Comparison of ENCODE assay signal across 1 cellular context in the genomic region with DNA sequence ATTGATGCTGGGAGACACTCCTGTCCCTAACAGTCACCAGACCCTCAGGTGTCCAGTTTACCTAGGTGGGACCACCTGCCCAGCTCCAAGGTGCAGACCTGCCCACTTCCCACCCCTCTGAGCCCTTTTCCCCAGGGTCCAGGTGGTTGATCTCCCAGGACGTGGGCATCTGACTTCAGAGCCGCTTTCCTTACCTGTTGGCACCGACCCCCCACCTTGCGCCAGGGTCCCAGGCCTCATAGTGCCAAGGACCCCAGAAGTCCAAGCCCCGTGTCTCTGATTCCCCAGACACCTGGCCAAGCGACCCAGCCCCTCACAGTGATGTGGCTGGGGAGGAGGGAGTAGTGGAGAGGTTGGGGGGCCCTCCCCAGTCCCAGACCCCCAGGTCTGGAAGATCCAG.
TF ChIP-seq lines count a peak whose summit lies in the region.

No MANE protein-coding gene starts in this region.

TF ChIP-seq in GM23338, 12 proteins besides CTCF, POLR2A, EP300 and RAD21 (continued from another document):
- TF ChIP-seq, protein P1, sequence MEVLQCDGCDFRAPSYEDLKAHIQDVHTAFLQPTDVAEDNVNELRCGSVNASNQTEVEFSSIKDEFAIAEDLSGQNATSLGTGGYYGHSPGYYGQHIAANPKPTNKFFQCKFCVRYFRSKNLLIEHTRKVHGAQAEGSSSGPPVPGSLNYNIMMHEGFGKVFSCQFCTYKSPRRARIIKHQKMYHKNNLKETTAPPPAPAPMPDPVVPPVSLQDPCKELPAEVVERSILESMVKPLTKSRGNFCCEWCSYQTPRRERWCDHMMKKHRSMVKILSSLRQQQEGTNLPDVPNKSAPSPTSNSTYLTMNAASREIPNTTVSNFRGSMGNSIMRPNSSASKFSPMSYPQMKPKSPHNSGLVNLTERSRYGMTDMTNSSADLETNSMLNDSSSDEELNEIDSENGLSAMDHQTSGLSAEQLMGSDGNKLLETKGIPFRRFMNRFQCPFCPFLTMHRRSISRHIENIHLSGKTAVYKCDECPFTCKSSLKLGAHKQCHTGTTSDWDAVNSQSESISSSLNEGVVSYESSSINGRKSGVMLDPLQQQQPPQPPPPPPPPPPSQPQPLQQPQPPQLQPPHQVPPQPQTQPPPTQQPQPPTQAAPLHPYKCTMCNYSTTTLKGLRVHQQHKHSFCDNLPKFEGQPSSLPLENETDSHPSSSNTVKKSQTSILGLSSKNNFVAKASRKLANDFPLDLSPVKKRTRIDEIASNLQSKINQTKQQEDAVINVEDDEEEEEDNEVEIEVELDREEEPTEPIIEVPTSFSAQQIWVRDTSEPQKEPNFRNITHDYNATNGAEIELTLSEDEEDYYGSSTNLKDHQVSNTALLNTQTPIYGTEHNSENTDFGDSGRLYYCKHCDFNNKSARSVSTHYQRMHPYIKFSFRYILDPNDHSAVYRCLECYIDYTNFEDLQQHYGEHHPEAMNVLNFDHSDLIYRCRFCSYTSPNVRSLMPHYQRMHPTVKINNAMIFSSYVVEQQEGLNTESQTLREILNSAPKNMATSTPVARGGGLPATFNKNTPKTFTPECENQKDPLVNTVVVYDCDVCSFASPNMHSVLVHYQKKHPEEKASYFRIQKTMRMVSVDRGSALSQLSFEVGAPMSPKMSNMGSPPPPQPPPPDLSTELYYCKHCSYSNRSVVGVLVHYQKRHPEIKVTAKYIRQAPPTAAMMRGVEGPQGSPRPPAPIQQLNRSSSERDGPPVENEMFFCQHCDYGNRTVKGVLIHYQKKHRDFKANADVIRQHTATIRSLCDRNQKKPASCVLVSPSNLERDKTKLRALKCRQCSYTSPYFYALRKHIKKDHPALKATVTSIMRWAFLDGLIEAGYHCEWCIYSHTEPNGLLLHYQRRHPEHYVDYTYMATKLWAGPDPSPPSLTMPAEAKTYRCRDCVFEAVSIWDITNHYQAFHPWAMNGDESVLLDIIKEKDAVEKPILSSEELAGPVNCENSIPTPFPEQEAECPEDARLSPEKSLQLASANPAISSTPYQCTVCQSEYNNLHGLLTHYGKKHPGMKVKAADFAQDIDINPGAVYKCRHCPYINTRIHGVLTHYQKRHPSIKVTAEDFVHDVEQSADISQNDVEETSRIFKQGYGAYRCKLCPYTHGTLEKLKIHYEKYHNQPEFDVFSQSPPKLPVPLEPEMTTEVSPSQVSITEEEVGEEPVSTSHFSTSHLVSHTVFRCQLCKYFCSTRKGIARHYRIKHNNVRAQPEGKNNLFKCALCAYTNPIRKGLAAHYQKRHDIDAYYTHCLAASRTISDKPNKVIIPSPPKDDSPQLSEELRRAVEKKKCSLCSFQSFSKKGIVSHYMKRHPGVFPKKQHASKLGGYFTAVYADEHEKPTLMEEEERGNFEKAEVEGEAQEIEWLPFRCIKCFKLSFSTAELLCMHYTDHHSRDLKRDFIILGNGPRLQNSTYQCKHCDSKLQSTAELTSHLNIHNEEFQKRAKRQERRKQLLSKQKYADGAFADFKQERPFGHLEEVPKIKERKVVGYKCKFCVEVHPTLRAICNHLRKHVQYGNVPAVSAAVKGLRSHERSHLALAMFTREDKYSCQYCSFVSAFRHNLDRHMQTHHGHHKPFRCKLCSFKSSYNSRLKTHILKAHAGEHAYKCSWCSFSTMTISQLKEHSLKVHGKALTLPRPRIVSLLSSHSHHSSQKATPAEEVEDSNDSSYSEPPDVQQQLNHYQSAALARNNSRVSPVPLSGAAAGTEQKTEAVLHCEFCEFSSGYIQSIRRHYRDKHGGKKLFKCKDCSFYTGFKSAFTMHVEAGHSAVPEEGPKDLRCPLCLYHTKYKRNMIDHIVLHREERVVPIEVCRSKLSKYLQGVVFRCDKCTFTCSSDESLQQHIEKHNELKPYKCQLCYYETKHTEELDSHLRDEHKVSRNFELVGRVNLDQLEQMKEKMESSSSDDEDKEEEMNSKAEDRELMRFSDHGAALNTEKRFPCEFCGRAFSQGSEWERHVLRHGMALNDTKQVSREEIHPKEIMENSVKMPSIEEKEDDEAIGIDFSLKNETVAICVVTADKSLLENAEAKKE (CRISPR knock-in tag; IDR thresholded peaks at IDR 0.05), result no peak
- TF ChIP-seq ZNF114 (CRISPR knock-in tag; IDR thresholded peaks at IDR 0.05), result no peak
- TF ChIP-seq, protein P2, sequence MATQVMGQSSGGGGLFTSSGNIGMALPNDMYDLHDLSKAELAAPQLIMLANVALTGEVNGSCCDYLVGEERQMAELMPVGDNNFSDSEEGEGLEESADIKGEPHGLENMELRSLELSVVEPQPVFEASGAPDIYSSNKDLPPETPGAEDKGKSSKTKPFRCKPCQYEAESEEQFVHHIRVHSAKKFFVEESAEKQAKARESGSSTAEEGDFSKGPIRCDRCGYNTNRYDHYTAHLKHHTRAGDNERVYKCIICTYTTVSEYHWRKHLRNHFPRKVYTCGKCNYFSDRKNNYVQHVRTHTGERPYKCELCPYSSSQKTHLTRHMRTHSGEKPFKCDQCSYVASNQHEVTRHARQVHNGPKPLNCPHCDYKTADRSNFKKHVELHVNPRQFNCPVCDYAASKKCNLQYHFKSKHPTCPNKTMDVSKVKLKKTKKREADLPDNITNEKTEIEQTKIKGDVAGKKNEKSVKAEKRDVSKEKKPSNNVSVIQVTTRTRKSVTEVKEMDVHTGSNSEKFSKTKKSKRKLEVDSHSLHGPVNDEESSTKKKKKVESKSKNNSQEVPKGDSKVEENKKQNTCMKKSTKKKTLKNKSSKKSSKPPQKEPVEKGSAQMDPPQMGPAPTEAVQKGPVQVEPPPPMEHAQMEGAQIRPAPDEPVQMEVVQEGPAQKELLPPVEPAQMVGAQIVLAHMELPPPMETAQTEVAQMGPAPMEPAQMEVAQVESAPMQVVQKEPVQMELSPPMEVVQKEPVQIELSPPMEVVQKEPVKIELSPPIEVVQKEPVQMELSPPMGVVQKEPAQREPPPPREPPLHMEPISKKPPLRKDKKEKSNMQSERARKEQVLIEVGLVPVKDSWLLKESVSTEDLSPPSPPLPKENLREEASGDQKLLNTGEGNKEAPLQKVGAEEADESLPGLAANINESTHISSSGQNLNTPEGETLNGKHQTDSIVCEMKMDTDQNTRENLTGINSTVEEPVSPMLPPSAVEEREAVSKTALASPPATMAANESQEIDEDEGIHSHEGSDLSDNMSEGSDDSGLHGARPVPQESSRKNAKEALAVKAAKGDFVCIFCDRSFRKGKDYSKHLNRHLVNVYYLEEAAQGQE (IDR thresholded peaks at IDR 0.05; ENCODE audit: unreplicated experiment), result no peak
- TF ChIP-seq EZH2phosphoT487 (IDR thresholded peaks at IDR 0.05; ENCODE audit: unreplicated experiment), result no peak
- no peak for TF ChIP-seq CREB1 (CRISPR knock-in tag; IDR thresholded peaks at IDR 0.05; ENCODE audit: low read depth)
- no peak for TF ChIP-seq STAT1 (IDR thresholded peaks at IDR 0.05; ENCODE audit: unreplicated experiment)
- no peak for TF ChIP-seq NANOG (IDR thresholded peaks at IDR 0.05; ENCODE audit: borderline replicate concordance)
- TF ChIP-seq EZH2 (IDR thresholded peaks at IDR 0.05; ENCODE audit: low read depth, unreplicated experiment), result no peak
- no peak for TF ChIP-seq ZNF331 (CRISPR knock-in tag; IDR thresholded peaks at IDR 0.05; ENCODE audit: low read depth)
